1 cellular context compared by ENCODE assay signal in the genomic region with DNA sequence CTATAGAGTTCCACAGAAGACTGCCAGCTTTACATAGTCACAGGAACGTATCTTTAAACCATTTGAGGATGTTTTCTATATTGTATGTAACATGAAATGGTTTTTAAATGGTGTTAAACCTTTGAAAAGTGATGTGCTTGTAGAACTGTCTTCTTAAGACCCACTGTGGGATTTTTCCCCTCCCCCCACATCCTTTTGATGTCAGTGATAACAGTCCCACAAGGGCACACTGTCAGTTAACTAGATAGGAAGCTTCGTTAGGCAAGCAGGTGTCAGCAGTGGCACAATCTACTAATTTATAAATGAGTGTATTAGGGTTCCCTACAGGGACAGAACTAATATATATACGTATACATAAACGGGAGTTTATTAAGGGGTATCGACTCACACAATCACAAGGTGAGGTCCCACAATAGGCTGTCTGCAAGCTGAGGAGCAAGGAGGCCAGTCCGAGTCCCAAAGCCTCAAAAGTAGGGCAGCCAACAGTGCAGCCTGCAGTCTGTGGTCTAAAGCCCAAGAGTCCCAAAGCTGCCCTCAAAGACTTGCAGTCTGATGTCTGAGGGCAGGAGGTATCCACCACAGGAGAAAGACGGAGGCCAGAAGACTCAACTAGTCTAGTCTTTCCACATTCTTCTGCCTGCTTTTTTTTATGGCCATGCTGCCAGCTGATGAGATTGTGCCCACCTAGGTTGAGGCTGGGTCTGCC.
TF ChIP-seq lines count a peak whose summit lies in the region.

No MANE protein-coding gene starts in this region.

TF ChIP-seq in GM12878, 131 proteins besides CTCF, POLR2A, EP300 and RAD21:
- 0 out of 2 replicates have a peak, but pooled peaks have one; percentile 25 for TF ChIP-seq TCF7 (IDR thresholded peaks at IDR 0.05; ENCODE audit: borderline replicate concordance)
- TF ChIP-seq HSF1 (IDR thresholded peaks at IDR 0.05; ENCODE audit: low read depth, low read length): no peak
